ENCODE assay signal across 23 cellular contexts in the genomic region with DNA sequence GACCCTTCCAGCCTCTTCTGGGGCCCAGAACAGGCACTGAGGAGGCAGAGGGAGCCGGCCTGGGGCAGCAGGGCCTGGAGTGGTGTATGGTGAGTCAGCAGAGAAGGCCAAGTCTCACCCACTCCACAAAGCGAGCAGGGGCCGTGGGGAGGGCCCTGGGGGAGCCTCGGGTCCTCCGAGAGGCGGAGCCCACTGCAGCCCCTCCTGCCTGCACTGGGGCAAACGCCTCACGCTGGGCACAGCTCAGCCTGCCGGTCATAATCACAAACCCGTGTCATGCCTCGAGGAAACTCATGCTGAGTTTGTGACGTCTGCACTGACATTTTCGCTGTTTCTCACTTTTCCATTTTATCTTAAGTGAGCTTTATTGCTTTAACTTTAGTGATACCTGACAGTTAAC. TPM values are rescaled to one million over a fixed set of nuclear protein-coding genes. Genes with fewer than 3 reads are reported as not detected.
DNase-seq lines count a peak whose midpoint lies in the region; ATAC-seq, FAIRE-seq and TF ChIP-seq lines count a peak whose summit lies in the region.
"Had no signal": no experiment of that assay in that cellular context is flagged by ENCODE, and none has a peak within 500 bp of the region (broad histone marks: within the 10 kb centered on the region; RNA-seq: fewer than 3 reads in every experiment).

No MANE protein-coding gene starts in this region.

- no peaks in the 10 kb centered on the region for H3K27me3 ChIP-seq in dorsolateral prefrontal cortex
- H3K27me3 ChIP-seq in HepG2 (ENCODE audit: control insufficient read depth in 1 of 2, insufficient read depth in 2 of 2, low read length in 2 of 2) = no peaks in the 10 kb centered on the region
- H3K27me3 ChIP-seq: uterus had no signal

- no peak for TF ChIP-seq EP300 in A549 (IDR thresholded peaks at IDR 0.05)
- no peak for TF ChIP-seq EP300 in Ishikawa (IDR thresholded peaks at IDR 0.05; ENCODE audit: borderline replicate concordance)
- no peak for TF ChIP-seq EP300 in HepG2 (IDR thresholded peaks at IDR 0.05; ENCODE audit: low read depth in 2 of 2, low read length in 2 of 2)
- TF ChIP-seq EP300 in HepG2 (CRISPR knock-in tag; IDR thresholded peaks at IDR 0.05; ENCODE audit: borderline replicate concordance) = no peak

- POLR2A ChIA-PET in A549 (lab: Yijun Ruan, JAX) (no interaction called here), HepG2 (lab: Yijun Ruan, JAX) (no interaction called here)

- ATAC-seq in A549 = peak; percentile 10 to 46; a peak in 3 of 6 replicates
- peak; percentile 25; the same call in 2 of the 3 replicates for ATAC-seq in HepG2
- ATAC-seq: activated CD8-positive, alpha-beta T cell treated with anti-CD3 and anti-CD28 coated beads, Interleukin-2, amount 10 ng/mL, durations not matched to agents 7 days and 5 days; T-helper 17 cell had no signal

- no TSS peak for BruUV-seq in HepG2 (replicated peaks; lab: Mats Ljungman, UMichigan)

- H3K9me3 ChIP-seq in A549 (peaks cover under 1% of the 10 kb centered on the region; the same call in 1 of the 3 replicates), HepG2 (ENCODE audit: low read length) (no peaks in the 10 kb centered on the region)
- H3K9me3 ChIP-seq: uterus had no signal

- peaks cover 5% of the 10 kb centered on the region for H3K27me3 Mint-ChIP-seq in activated naive CD4-positive, alpha-beta T cell treated with anti-CD3 and anti-CD28 coated beads, Interleukin-2, amount 10 ng/mL, durations not matched to agents 7 days and 5 days
- H3K27me3 Mint-ChIP-seq: activated naive CD8-positive, alpha-beta T cell treated with anti-CD3 and anti-CD28 coated beads for 36 hours; central memory CD8-positive, alpha-beta T cell; T-helper 17 cell had no signal

- FAIRE-seq in A549 (lab: Jason Lieb, UNC) (no peak), HepG2 (lab: Jason Lieb, UNC) (no peak)
- FAIRE-seq: A204.1, frontal cortex, GM19239 had no signal

- H3K4me1 Mint-ChIP-seq in activated naive CD4-positive, alpha-beta T cell treated with anti-CD3 and anti-CD28 coated beads, Interleukin-2, amount 10 ng/mL, durations not matched to agents 7 days and 5 days = no peaks in the 10 kb centered on the region
- H3K4me1 Mint-ChIP-seq: CD14-positive monocyte; central memory CD8-positive, alpha-beta T cell had no signal

- H3K4me2 ChIP-seq in A549 (no peak overlapping the region), HepG2 (ENCODE audit: low read depth, low read length) (no peak overlapping the region)

- H3K27ac ChIP-seq in A549 (0 out of 6 replicates have a peak overlapping the region, but pooled peaks of 1 of the 2 experiments have one; percentile 26), dorsolateral prefrontal cortex (peak overlapping the region in 54 of 59 donors; percentile 4 to 87 (median 69)), HepG2 (ENCODE audit: extremely low read length, insufficient read depth, low read length) (no peak overlapping the region)
- H3K27ac ChIP-seq: uterus had no signal

- H3K36me3 Mint-ChIP-seq in activated naive CD4-positive, alpha-beta T cell treated with anti-CD3 and anti-CD28 coated beads, Interleukin-2, amount 10 ng/mL, durations not matched to agents 7 days and 5 days = no peaks in the 10 kb centered on the region

- H4K20me1 ChIP-seq in HepG2 (ENCODE audit: insufficient read depth, low read length) = no peaks in the 10 kb centered on the region

- H3K36me3 ChIP-seq in HepG2 (replicated peaks in 1 of 2; ENCODE audit: control insufficient read depth in 1 of 2, insufficient read depth in 2 of 2, low read length in 2 of 2) = peaks cover 3 to 12% of the 10 kb centered on the region in 2 experiments; a peak in 4 of 5 replicates
- H3K36me3 ChIP-seq: uterus had no signal

- WGBS in A549 (ENCODE audit: missing lambda C conversion rate) = 86% methylated on average over 12 of the region's 13 CpGs
- WGBS in HepG2 (ENCODE audit: low lambda C conversion rate) = 87% methylated on average over 10 of the region's 13 CpGs

- no peak overlapping the region for H2AFZ ChIP-seq in HepG2 (ENCODE audit: low read length)

- DNase-seq in A549 (ENCODE audit: low read depth in 1 of 2, low spot score in 1 of 2) (no peak), dorsolateral prefrontal cortex (no peak), HepG2 (ENCODE audit: low spot score) (no peak), NK-92 (lab: John Stamatoyannopoulos, UW; ENCODE audit: unreplicated experiment) (no peak), NCI-H526 (lab: John Stamatoyannopoulos, UW) (no peak)
- DNase-seq in activated naive CD4-positive, alpha-beta T cell treated with anti-CD3 and anti-CD28 coated beads, Interleukin-2, amount 10 ng/mL, durations not matched to agents 7 days and 5 days = no peak
- DNase-seq in activated effector memory CD4-positive, alpha-beta T cell treated with anti-CD3 and anti-CD28 coated beads, Interleukin-2, amount 50 U/mL, for 16 hours = no peak
- DNase-seq: activated CD4-positive, CD25-positive, alpha-beta regulatory T cell; activated CD8-positive, alpha-beta T cell treated with anti-CD3 and anti-CD28 coated beads, Interleukin-2, amount 10 ng/mL, durations not matched to agents 7 days and 5 days; activated naive CD8-positive, alpha-beta T cell treated with anti-CD3 and anti-CD28 coated beads for 36 hours; activated T-cell treated with anti-CD3 and anti-CD28 coated beads, Interleukin-2, amount 50 U/mL, for 48 hours; NCI-H146; SHP77; T-helper 17 cell; uterus had no signal

- intact Hi-C loops in dorsolateral prefrontal cortex (cut with DNase I) (no loop called here), HepG2 (cut with micrococcal nuclease; ENCODE audit: unreplicated experiment) (no loop called here)

- in situ Hi-C loops in HepG2 (cut with HindIII; ENCODE audit: extremely low pct_ligation_motif_present, low pct_unique_long_range_greater_than_20kb) = no loop called here

- H3K9ac ChIP-seq in HepG2 (ENCODE audit: insufficient read depth, low read depth, low read length) = no peak overlapping the region

- no peak overlapping the region for H3K4me3 Mint-ChIP-seq in activated naive CD4-positive, alpha-beta T cell treated with anti-CD3 and anti-CD28 coated beads, Interleukin-2, amount 10 ng/mL, durations not matched to agents 7 days and 5 days
- H3K4me3 Mint-ChIP-seq: activated CD8-positive, alpha-beta T cell treated with anti-CD3 and anti-CD28 coated beads, Interleukin-2, amount 10 ng/mL, durations not matched to agents 7 days and 5 days; activated naive CD8-positive, alpha-beta T cell treated with anti-CD3 and anti-CD28 coated beads for 36 hours; CD14-positive monocyte; central memory CD8-positive, alpha-beta T cell; T-helper 17 cell had no signal

- H3K4me3 ChIP-seq in A549 (no peak overlapping the region), dorsolateral prefrontal cortex (no peak overlapping the region), HepG2 (replicated peaks in 1 of 3; ENCODE audit: insufficient read depth in 1 of 3, low read depth in 2 of 3, low read length in 3 of 3) (no peak overlapping the region)
- H3K4me3 ChIP-seq: lung, uterus had no signal

- TF ChIP-seq RAD21 in A549 (conservative IDR thresholded peaks at IDR 0.05 in 1 of 2, IDR thresholded peaks at IDR 0.05 in 1 of 2) (no peak), Ishikawa (IDR thresholded peaks at IDR 0.05; ENCODE audit: low read depth) (no peak), HepG2 (CRISPR knock-in tag; IDR thresholded peaks at IDR 0.05) (no peak)

- CTCF ChIA-PET in A549 (lab: Yijun Ruan, JAX) = no interaction called here
- CTCF ChIA-PET in HepG2 (lab: Yijun Ruan, JAX; ENCODE audit: low intra/inter-chr PET ratio, low total read pairs) = no interaction called here
- CTCF ChIA-PET in activated naive CD4-positive, alpha-beta T cell treated with anti-CD3 and anti-CD28 coated beads, Interleukin-2, amount 10 ng/mL, durations not matched to agents 7 days and 5 days (lab: Charles Lee) = no interaction called here

- H3K4me1 ChIP-seq in A549 (no peaks in the 10 kb centered on the region), HepG2 (ENCODE audit: insufficient read depth, low read length) (no peaks in the 10 kb centered on the region)
- H3K4me1 ChIP-seq: uterus had no signal

- TF ChIP-seq CTCF in A549 (IDR thresholded peaks at IDR 0.05) (no peak), dorsolateral prefrontal cortex (IDR thresholded peaks at IDR 0.05 in 54 of 56, conservative IDR thresholded peaks at IDR 0.05 in 2 of 56; ENCODE audit: low read depth in 1 of 56, partially characterized antibody in 56 of 56) (no peak), HepG2 (CRISPR knock-in tag; IDR thresholded peaks at IDR 0.05) (no peak)

- TF ChIP-seq POLR2A in A549 (IDR thresholded peaks at IDR 0.05; ENCODE audit: low read length) (no peak), HepG2 (IDR thresholded peaks at IDR 0.05; ENCODE audit: insufficient read depth in 1 of 2, low read depth in 2 of 2, low read length in 2 of 2) (no peak)

- no peaks in the 10 kb centered on the region for H3K79me2 ChIP-seq in HepG2 (ENCODE audit: insufficient read depth, low read length)

- no peak overlapping the region for H3K27ac Mint-ChIP-seq in activated naive CD4-positive, alpha-beta T cell treated with anti-CD3 and anti-CD28 coated beads, Interleukin-2, amount 10 ng/mL, durations not matched to agents 7 days and 5 days
- H3K27ac Mint-ChIP-seq: activated CD8-positive, alpha-beta T cell treated with anti-CD3 and anti-CD28 coated beads, Interleukin-2, amount 10 ng/mL, durations not matched to agents 7 days and 5 days; activated naive CD8-positive, alpha-beta T cell treated with anti-CD3 and anti-CD28 coated beads for 36 hours; CD14-positive monocyte had no signal

- H3K9me3 Mint-ChIP-seq in activated naive CD4-positive, alpha-beta T cell treated with anti-CD3 and anti-CD28 coated beads, Interleukin-2, amount 10 ng/mL, durations not matched to agents 7 days and 5 days = no peaks in the 10 kb centered on the region
- H3K9me3 Mint-ChIP-seq: activated naive CD8-positive, alpha-beta T cell treated with anti-CD3 and anti-CD28 coated beads for 36 hours; central memory CD8-positive, alpha-beta T cell had no signal

RNA-seq across cellular contexts. Expression of a gene that starts 38.4 kb away (rescaled TPM):
- polyA plus RNA-seq in A549 (2011; rRNA removed) = 26.5 and 26.9 TPM in 2 replicates
- 62.4 and 72.9 TPM in 2 replicates for polyA plus RNA-seq in A549 (2012; cell fraction: cytosol; rRNA removed)
- 59.6 and 76.1 TPM in 2 replicates for polyA plus RNA-seq in A549 (2012; cell fraction: nucleus; rRNA removed)
- 31.5 to 37.9 TPM (median 33.8 TPM) in 3 replicates for polyA plus RNA-seq in A549 (2017; fragmentation: RNase III; extraction: RNeasy Plus Mini Kit Qiagen cat#74134 plus additional on column Dnase treatment)
- polyA minus RNA-seq in A549 (2011; rRNA and poly(A)+ RNA removed) = 25.7 and 44.5 TPM in 2 replicates
- total RNA-seq in dorsolateral prefrontal cortex = 100 to 1,000 TPM; 129 to 348 (median 261) TPM
- 19.4 and 25.9 TPM in 2 replicates for total RNA-seq in HepG2 (2016; rRNA removed; fragmentation: Illumina TruSeq; extraction: Trizol)
- total RNA-seq in HepG2 (2016; cell fraction: cytosol; rRNA removed; fragmentation: Illumina TruSeq; extraction: Trizol; ENCODE audit: low read depth) = 21.8 and 24.1 TPM in 2 replicates
- 18.0 and 24.4 TPM in 2 replicates for total RNA-seq in HepG2 (2016; cell fraction: insoluble cytoplasmic fraction; rRNA removed; fragmentation: Illumina TruSeq; extraction: Trizol)
- 16.0 and 17.9 TPM in 2 replicates for total RNA-seq in HepG2 (2016; cell fraction: membrane; rRNA removed; fragmentation: Illumina TruSeq; extraction: Trizol)
- total RNA-seq in HepG2 (2016; cell fraction: nucleus; rRNA removed; fragmentation: Illumina TruSeq; extraction: Trizol) = 11.3 and 14.6 TPM in 2 replicates
- polyA plus RNA-seq in HepG2 (2011; rRNA removed) = 44.2 and 47.5 TPM in 2 replicates
- polyA plus RNA-seq in HepG2 (2011; cell fraction: cytosol; rRNA removed) = 27.1 and 38.7 TPM in 2 replicates
- polyA plus RNA-seq in HepG2 (2011; cell fraction: nucleus; rRNA removed) = 59.6 and 61.9 TPM in 2 replicates
- 31.4 and 32.5 TPM in 2 replicates for polyA plus RNA-seq in HepG2 (2012)
- polyA plus RNA-seq in HepG2 (2016; cell fraction: cytosol; fragmentation: Illumina TruSeq; extraction: Trizol; ENCODE audit: low read depth) = 23.1 and 26.1 TPM in 2 replicates
- 40.7 and 53.4 TPM in 2 replicates for polyA plus RNA-seq in HepG2 (2016; cell fraction: insoluble cytoplasmic fraction; fragmentation: Illumina TruSeq; extraction: Trizol; ENCODE audit: low read depth)
- polyA plus RNA-seq in HepG2 (2016; cell fraction: membrane; fragmentation: Illumina TruSeq; extraction: Trizol; ENCODE audit: low read depth) = 25.9 and 29.3 TPM in 2 replicates
- polyA plus RNA-seq in HepG2 (2016; cell fraction: nucleus; fragmentation: Illumina TruSeq; extraction: Trizol; ENCODE audit: insufficient read depth, low read depth) = 27.5 and 35.7 TPM in 2 replicates
- polyA minus RNA-seq in HepG2 (2011; rRNA and poly(A)+ RNA removed; ENCODE audit: low replicate concordance) = 19.2 and 101 TPM in 2 replicates
- 14.2 and 15.4 TPM in 2 replicates for polyA minus RNA-seq in HepG2 (2011; cell fraction: cytosol; rRNA and poly(A)+ RNA removed)
- polyA minus RNA-seq in HepG2 (2011; cell fraction: nucleus; rRNA and poly(A)+ RNA removed) = 17.4 and 24.5 TPM in 2 replicates

RNA-seq across cellular contexts. Expression of a gene that starts 48.1 kb away (rescaled TPM):
- polyA plus RNA-seq in A549 (2011; rRNA removed) = 0.85 and 2.9 TPM in 2 replicates
- polyA plus RNA-seq in A549 (2012; cell fraction: cytosol; rRNA removed) = 0.15 and 0.63 TPM in 2 replicates
- polyA plus RNA-seq in A549 (2012; cell fraction: nucleus; rRNA removed) = 1.5 and 3.7 TPM in 2 replicates
- 0.70 to 1.4 TPM (median 0.81 TPM) in 3 replicates for polyA plus RNA-seq in A549 (2017; fragmentation: RNase III; extraction: RNeasy Plus Mini Kit Qiagen cat#74134 plus additional on column Dnase treatment)
- polyA minus RNA-seq in A549 (2011; rRNA and poly(A)+ RNA removed) = 4.5 and 5.7 TPM in 2 replicates
- total RNA-seq in dorsolateral prefrontal cortex = 1 to 10 TPM in 8 of 120 experiments, under 1 TPM in 54, not detected in 58; 0.03 to 2.2 (median 0.22) TPM
- total RNA-seq in HepG2 (2016; rRNA removed; fragmentation: Illumina TruSeq; extraction: Trizol) = not detected in 2 replicates
- total RNA-seq in HepG2 (2016; cell fraction: cytosol; rRNA removed; fragmentation: Illumina TruSeq; extraction: Trizol; ENCODE audit: low read depth) = under 0.01 TPM in 1 of 2 replicates, not detected in the other
- not detected in 2 replicates for total RNA-seq in HepG2 (2016; cell fraction: insoluble cytoplasmic fraction; rRNA removed; fragmentation: Illumina TruSeq; extraction: Trizol)
- not detected in 2 replicates for total RNA-seq in HepG2 (2016; cell fraction: membrane; rRNA removed; fragmentation: Illumina TruSeq; extraction: Trizol)
- total RNA-seq in HepG2 (2016; cell fraction: nucleus; rRNA removed; fragmentation: Illumina TruSeq; extraction: Trizol) = not detected in 2 replicates
- 0.01 and 0.05 TPM in 2 replicates for polyA plus RNA-seq in HepG2 (2011; rRNA removed)
- under 0.01 and 0.01 TPM in 2 replicates for polyA plus RNA-seq in HepG2 (2011; cell fraction: cytosol; rRNA removed)
- polyA plus RNA-seq in HepG2 (2011; cell fraction: nucleus; rRNA removed) = 0.18 and 0.99 TPM in 2 replicates
- 2.3 and 3.1 TPM in 2 replicates for polyA plus RNA-seq in HepG2 (2012)
- polyA plus RNA-seq in HepG2 (2016; cell fraction: cytosol; fragmentation: Illumina TruSeq; extraction: Trizol; ENCODE audit: low read depth) = not detected in 2 replicates
- not detected in 2 replicates for polyA plus RNA-seq in HepG2 (2016; cell fraction: insoluble cytoplasmic fraction; fragmentation: Illumina TruSeq; extraction: Trizol; ENCODE audit: low read depth)
- polyA plus RNA-seq in HepG2 (2016; cell fraction: membrane; fragmentation: Illumina TruSeq; extraction: Trizol; ENCODE audit: low read depth) = not detected in 2 replicates
- polyA plus RNA-seq in HepG2 (2016; cell fraction: nucleus; fragmentation: Illumina TruSeq; extraction: Trizol; ENCODE audit: insufficient read depth, low read depth) = not detected in 2 replicates
- 0.02 and 0.06 TPM in 2 replicates for polyA minus RNA-seq in HepG2 (2011; rRNA and poly(A)+ RNA removed; ENCODE audit: low replicate concordance)
- polyA minus RNA-seq in HepG2 (2011; cell fraction: cytosol; rRNA and poly(A)+ RNA removed) = 0.69 TPM in 1 of 2 replicates, not detected in the other
- polyA minus RNA-seq in HepG2 (2011; cell fraction: nucleus; rRNA and poly(A)+ RNA removed) = 0.26 and 0.50 TPM in 2 replicates
- total RNA-seq: activated CD8-positive, alpha-beta T cell treated with anti-CD3 and anti-CD28 coated beads, Interleukin-2, amount 10 ng/mL, durations not matched to agents 7 days and 5 days; activated naive CD8-positive, alpha-beta T cell treated with anti-CD3 and anti-CD28 coated beads for 36 hours; frontal cortex; T-helper 17 cell had no signal
- polyA plus RNA-seq: CD14-positive monocyte, neural cell had no signal
